34 cellular contexts compared by ENCODE assay signal in the genomic region with DNA sequence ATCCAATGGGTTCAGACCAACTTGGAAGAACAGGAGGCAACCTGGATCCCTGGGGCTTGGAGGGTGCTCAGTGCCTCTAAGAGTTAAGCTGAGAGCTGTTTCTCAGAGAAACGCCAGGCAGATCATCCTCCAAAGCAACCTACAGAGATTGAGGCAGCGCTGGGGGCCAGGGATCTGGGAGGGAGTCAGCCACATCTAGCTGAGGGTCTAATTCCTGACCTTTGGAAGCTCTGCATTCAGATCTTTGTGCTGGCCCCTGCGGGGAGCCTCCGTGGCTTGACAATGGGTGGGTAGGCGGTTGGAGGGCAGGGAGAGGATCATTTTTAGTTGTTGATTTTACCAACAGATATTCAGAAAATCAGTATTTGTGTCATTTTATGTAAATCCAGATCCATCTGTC.
"Had no signal": no experiment of that assay in that cellular context is flagged by ENCODE, and none has a peak within 500 bp of the region (broad histone marks: within the 10 kb centered on the region; RNA-seq: fewer than 3 reads in every experiment).

No MANE protein-coding gene starts in this region.

- H3K27me3 ChIP-seq: MG63 had no signal

- H3K9me3 ChIP-seq: MG63 had no signal

- H3K27ac ChIP-seq: KMS-11 had no signal

- DNase-seq: Karpas-422, Kasumi-1, MG63, MM.1S, MV-4-11, NCI-H1048, NCI-H1092, NCI-H1092 treated with DMSO at 0.1 percent for 48 hours, NCI-H1105, NCI-H1105 treated with DMSO at 0.1 percent for 48 hours, NCI-H1417, NCI-H1417 treated with DMSO at 0.1 percent for 48 hours, NCI-H1436, NCI-H1436 treated with DMSO at 0.1 percent for 48 hours, NCI-H146, NCI-H1694, NCI-H1694 treated with DMSO at 0.1 percent for 48 hours, NCI-H187, NCI-H187 treated with DMSO at 0.1 percent for 48 hours, NCI-H1930, NCI-H2029, NCI-H2029 treated with DMSO at 0.1 percent for 48 hours, NCI-H2081, NCI-H2081 treated with DMSO at 0.1 percent for 48 hours, NCI-H2107, NCI-H2171, NCI-H2171 treated with DMSO at 0.1 percent for 48 hours, NCI-H2227 treated with DMSO at 0.1 percent for 48 hours, NCI-H226, NCI-H345, NCI-H446, NCI-H446 treated with DMSO at 0.1 percent for 48 hours, NCI-H510A had no signal

- H3K36me3 ChIP-seq: MG63 had no signal

- H3K4me3 ChIP-seq: MG63 had no signal
